ENCODE assay signal across 13 cellular contexts in the genomic region with DNA sequence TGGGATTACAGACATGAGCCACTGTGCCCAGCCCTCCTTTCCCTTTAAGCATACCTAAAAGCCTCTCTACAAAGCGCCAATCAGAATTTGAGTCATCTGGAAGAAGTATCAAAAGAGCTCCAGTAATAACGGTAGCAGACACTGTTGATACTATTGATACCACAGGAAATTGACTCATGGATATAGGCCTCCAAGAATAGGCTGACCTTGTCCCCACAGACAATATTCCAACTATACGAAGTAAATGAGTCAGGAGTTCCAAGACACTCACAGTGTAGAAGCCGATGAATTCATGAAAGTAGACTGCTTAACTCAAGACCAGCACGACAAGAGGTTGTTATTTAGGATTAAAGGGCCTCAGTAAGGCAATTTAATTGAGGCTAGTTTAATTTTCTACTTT. TPM values are rescaled to one million over a fixed set of nuclear protein-coding genes. Genes with fewer than 3 reads are reported as not detected.
DNase-seq lines count a peak whose midpoint lies in the region; ATAC-seq and TF ChIP-seq lines count a peak whose summit lies in the region.
"Not testable (repeated sequence)": the region's sequence is repeated elsewhere in the genome, so short reads cannot be mapped to it uniquely, and the experiment has no call there.
"Had no signal": no experiment of that assay in that cellular context is flagged by ENCODE, and none has a peak within 500 bp of the region (broad histone marks: within the 10 kb centered on the region; RNA-seq: fewer than 3 reads in every experiment).

No MANE protein-coding gene starts in this region.

- not testable (repeated sequence) for H3K4me1 Mint-ChIP-seq in activated CD4-positive, alpha-beta T cell treated with anti-CD3 and anti-CD28 coated beads for 36 hours; activated T-cell treated with anti-CD3 and anti-CD28 coated beads, Interleukin-2, amount 50 U/mL, for 72 hours (ENCODE audit: low read depth); activated naive CD8-positive, alpha-beta T cell treated with anti-CD3 and anti-CD28 coated beads, Interleukin-2, amount 50 U/mL, for 24 hours

- POLR2A ChIA-PET in PC-3 (lab: Charles Lee; ENCODE audit: unreplicated experiment); activated CD4-positive, alpha-beta T cell treated with anti-CD3 and anti-CD28 coated beads for 36 hours (lab: Charles Lee): not testable (repeated sequence)

- not testable (repeated sequence) for H3K27me3 Mint-ChIP-seq in activated CD4-positive, alpha-beta T cell treated with anti-CD3 and anti-CD28 coated beads for 36 hours; activated T-cell treated with anti-CD3 and anti-CD28 coated beads, Interleukin-2, amount 50 U/mL, for 72 hours (ENCODE audit: low read depth); activated naive CD8-positive, alpha-beta T cell treated with anti-CD3 and anti-CD28 coated beads, Interleukin-2, amount 50 U/mL, for 24 hours

- H3K27ac Mint-ChIP-seq in activated CD4-positive, alpha-beta T cell treated with anti-CD3 and anti-CD28 coated beads for 36 hours; activated T-cell treated with anti-CD3 and anti-CD28 coated beads, Interleukin-2, amount 50 U/mL, for 72 hours; activated naive CD8-positive, alpha-beta T cell treated with anti-CD3 and anti-CD28 coated beads, Interleukin-2, amount 50 U/mL, for 24 hours: not testable (repeated sequence)

- not testable (repeated sequence) for BruUV-seq in PC-3 (replicated peaks; lab: Mats Ljungman, UMichigan)

- CTCF ChIA-PET in PC-3 (lab: Charles Lee); activated CD4-positive, alpha-beta T cell treated with anti-CD3 and anti-CD28 coated beads for 36 hours (lab: Charles Lee): not testable (repeated sequence)

- H3K9me3 Mint-ChIP-seq in activated CD4-positive, alpha-beta T cell treated with anti-CD3 and anti-CD28 coated beads for 36 hours (ENCODE audit: low read depth); activated T-cell treated with anti-CD3 and anti-CD28 coated beads, Interleukin-2, amount 50 U/mL, for 72 hours; activated naive CD8-positive, alpha-beta T cell treated with anti-CD3 and anti-CD28 coated beads, Interleukin-2, amount 50 U/mL, for 24 hours: not testable (repeated sequence)

- not testable (repeated sequence) for H3K4me3 ChIP-seq in PC-3 (ENCODE audit: low read length)

- H3K79me2 ChIP-seq in PC-3 (ENCODE audit: low read length), result not testable (repeated sequence)

- intact Hi-C loops in PC-3 (cut with micrococcal nuclease); activated CD4-positive, alpha-beta T cell treated with anti-CD3 and anti-CD28 coated beads for 36 hours (cut with DNase I, micrococcal nuclease): not testable (repeated sequence)

- H3K9ac ChIP-seq in PC-3 (ENCODE audit: low read length), result not testable (repeated sequence)

- ATAC-seq in PC-3 (peak; percentile 62; the same call in 1 of the 2 replicates), foreskin keratinocyte (peak; percentile 60)
- ATAC-seq in activated CD4-positive, alpha-beta T cell treated with anti-CD3 and anti-CD28 coated beads for 36 hours, result peak; percentile 86
- peak; percentile 79 to 94 for ATAC-seq in activated T-cell treated with anti-CD3 and anti-CD28 coated beads, Interleukin-2, amount 50 U/mL, for 72 hours (replicated peaks in 1 of 2)
- ATAC-seq in activated naive CD8-positive, alpha-beta T cell treated with anti-CD3 and anti-CD28 coated beads, Interleukin-2, amount 50 U/mL, for 24 hours, result peak; percentile 95
- peak; percentile 93 for ATAC-seq in stimulated activated naive CD8-positive, alpha-beta T cell treated with anti-CD3 and anti-CD28 coated beads, Interleukin-15, Interleukin-2, amounts not matched to agents 100 U/mL and 50 U/mL, for 24 hours

- not testable (repeated sequence) for H3K27ac ChIP-seq in PC-3 (ENCODE audit: low read length); foreskin keratinocyte

- H3K9me3 ChIP-seq in PC-3 (ENCODE audit: low read length), result not testable (repeated sequence)

- not testable (repeated sequence) for H3K4me3 Mint-ChIP-seq in activated CD4-positive, alpha-beta T cell treated with anti-CD3 and anti-CD28 coated beads for 36 hours; activated T-cell treated with anti-CD3 and anti-CD28 coated beads, Interleukin-2, amount 50 U/mL, for 72 hours; activated naive CD8-positive, alpha-beta T cell treated with anti-CD3 and anti-CD28 coated beads, Interleukin-2, amount 50 U/mL, for 24 hours

- not testable (repeated sequence) for H3K4me2 ChIP-seq in PC-3 (ENCODE audit: low read length)

- H3K36me3 ChIP-seq in PC-3 (ENCODE audit: low read depth, low read length), result not testable (repeated sequence)

- not testable (repeated sequence) for H3F3A ChIP-seq in PC-3 (ENCODE audit: low read length, unreplicated experiment)

- H3K4me1 ChIP-seq in PC-3 (ENCODE audit: insufficient read depth, low read length); foreskin keratinocyte: not testable (repeated sequence)

- H3K36me3 Mint-ChIP-seq in activated CD4-positive, alpha-beta T cell treated with anti-CD3 and anti-CD28 coated beads for 36 hours (ENCODE audit: low read depth); activated T-cell treated with anti-CD3 and anti-CD28 coated beads, Interleukin-2, amount 50 U/mL, for 72 hours (ENCODE audit: insufficient read depth in 2 of 2); activated naive CD8-positive, alpha-beta T cell treated with anti-CD3 and anti-CD28 coated beads, Interleukin-2, amount 50 U/mL, for 24 hours (ENCODE audit: low read depth): not testable (repeated sequence)

- H4K20me1 ChIP-seq in PC-3 (ENCODE audit: low read length), result not testable (repeated sequence)

- H3K27me3 ChIP-seq in PC-3 (ENCODE audit: low read length); foreskin keratinocyte: not testable (repeated sequence)

- not testable (repeated sequence) for DNase-seq in PC-3; activated CD4-positive, alpha-beta T cell treated with anti-CD3 and anti-CD28 coated beads for 36 hours; activated T-cell treated with anti-CD3 and anti-CD28 coated beads, Interleukin-2, amount 50 U/mL, for 72 hours; activated naive CD8-positive, alpha-beta T cell treated with anti-CD3 and anti-CD28 coated beads, Interleukin-2, amount 50 U/mL, for 24 hours; foreskin keratinocyte; stimulated activated naive CD8-positive, alpha-beta T cell treated with anti-CD3 and anti-CD28 coated beads, Interleukin-15, Interleukin-2, amounts not matched to agents 100 U/mL and 50 U/mL, for 24 hours

- not testable (repeated sequence) for TF ChIP-seq CTCF in PC-3 (conservative IDR thresholded peaks at IDR 0.05; ENCODE audit: low read depth, low read length); foreskin keratinocyte (conservative IDR thresholded peaks at IDR 0.05)

- H3K9me2 ChIP-seq in PC-3 (replicated peaks; ENCODE audit: low read length), result not testable (repeated sequence)

- not testable (repeated sequence) for H2AFZ ChIP-seq in PC-3 (ENCODE audit: low read length)

RNA-seq across cellular contexts. Expression of gene PPIAL4E, which starts 29.4 kb away (rescaled TPM):
- not detected in 2 replicates for total RNA-seq in PC-3 (2014; rRNA removed)
- total RNA-seq in activated CD4-positive, alpha-beta T cell treated with anti-CD3 and anti-CD28 coated beads for 36 hours, result not detected
- not detected for total RNA-seq in activated T-cell treated with anti-CD3 and anti-CD28 coated beads, Interleukin-2, amount 50 U/mL, for 72 hours
- not detected in 2 replicates for total RNA-seq in foreskin keratinocyte
- not detected in 2 replicates for polyA plus RNA-seq in foreskin keratinocyte
- total RNA-seq: CD4-positive, alpha-beta T cell; CD8-positive, alpha-beta memory T cell; GM23338; H4; H9 had no signal
- polyA plus RNA-seq: A549; CD14-positive monocyte; CD8-positive, alpha-beta memory T cell; GM23338 had no signal

RNA-seq across cellular contexts. Expression of gene NBPF15, which starts 58.6 kb away (rescaled TPM):
- total RNA-seq in PC-3 (2014; rRNA removed), result 40.5 and 43.9 TPM in 2 replicates
- 10 to 100 TPM; 36.2 to 37.7 TPM for total RNA-seq in activated CD4-positive, alpha-beta T cell treated with anti-CD3 and anti-CD28 coated beads for 36 hours
- 10 to 100 TPM; 23.4 to 45.1 TPM for total RNA-seq in activated T-cell treated with anti-CD3 and anti-CD28 coated beads, Interleukin-2, amount 50 U/mL, for 72 hours
- 29.0 and 35.8 TPM in 2 replicates for total RNA-seq in foreskin keratinocyte
- 10.3 and 10.7 TPM in 2 replicates for polyA plus RNA-seq in foreskin keratinocyte
